Comparison of ENCODE assay signal across 19 cellular contexts in genomic region chr16:1794908-1795666, GRCh38. TPM values are rescaled to one million over a fixed set of nuclear protein-coding genes. Genes with fewer than 3 reads are reported as not detected.
DNase-seq lines count a peak whose midpoint lies in the region; ATAC-seq, FAIRE-seq and TF ChIP-seq lines count a peak whose summit lies in the region.
"Had no signal": no experiment of that assay in that cellular context is flagged by ENCODE, and none has a peak within 500 bp of the region (broad histone marks: within the 10 kb centered on the region; RNA-seq: fewer than 3 reads in every experiment).

No MANE protein-coding gene starts in this region.

- no peaks in the 10 kb centered on the region for H3K9me1 ChIP-seq in K562 (ENCODE audit: control insufficient read depth, insufficient read depth, low read length)

- H3K4me1 ChIP-seq in K562 (replicated peaks in 1 of 2; ENCODE audit: control insufficient read depth in 2 of 2, insufficient read depth in 2 of 2, low read length in 2 of 2) = peaks cover 0 to 36% of the 10 kb centered on the region in 2 experiments; a peak in 2 of 5 replicates
- H3K4me1 ChIP-seq in pancreas = peaks cover 9 to 17% (median 16%) of the 10 kb centered on the region in 3 donors
- H3K4me1 ChIP-seq: SJSA1 had no signal

- ATAC-seq in K562 (no peak), left lobe of liver (no peak), pancreas (no peak)

- DNase-seq in CD14-positive monocyte (ENCODE audit: low spot score) (peak; percentile 34), K562 (ENCODE audit: extremely low read depth in 1 of 4, low spot score in 3 of 4) (no peak), left lobe of liver (ENCODE audit: low spot score) (peak; percentile 44), pancreas (peak in 1 of 6 donors; percentile 66), HUDEP-2 (lab: John Stamatoyannopoulos, UW; ENCODE audit: unreplicated experiment in 76 of 76) (no peak), NCI-H2227 treated with DMSO at 0.1 percent for 48 hours (lab: John Stamatoyannopoulos, UW) (no peak), NAMALWA (ENCODE audit: low spot score) (no peak)
- DNase-seq in stimulated activated CD4-positive, alpha-beta T cell treated with anti-CD3 and anti-CD28 coated beads, Interleukin-4, amount 100 ng/mL, for 24 hours = no peak
- DNase-seq: ACHN, HFFc6, NCI-H1105, NCI-H2081, NCI-H2171 treated with DMSO at 0.1 percent for 48 hours, NCI-H446 treated with DMSO at 0.1 percent for 48 hours, NCI-H69 had no signal

- TF ChIP-seq EP300 in K562 (IDR thresholded peaks at IDR 0.05; ENCODE audit: low read length) = no peak

- H3K9me3 Mint-ChIP-seq in CD14-positive monocyte = peaks cover 9 to 34% (median 27%) of the 10 kb centered on the region in 7 donors

- TF ChIP-seq CTCF in CD14-positive monocyte (IDR thresholded peaks at IDR 0.05) (no peak), K562 (IDR thresholded peaks at IDR 0.05 in 2 of 3, conservative IDR thresholded peaks at IDR 0.05 in 1 of 3; ENCODE audit: insufficient read depth in 2 of 3, low read depth in 1 of 3, low read length in 3 of 3) (no peak), pancreas (IDR thresholded peaks at IDR 0.05) (no peak)

- no peaks in the 10 kb centered on the region for H3K79me2 ChIP-seq in K562 (ENCODE audit: control insufficient read depth, insufficient read depth, low read length)

- H2AFZ ChIP-seq in K562 (ENCODE audit: low read depth, low read length) = no peak overlapping the region

- no peak overlapping the region for H3K4me3 ChIP-seq in K562
- H3K4me3 ChIP-seq in pancreas = peak overlapping the region in 2 of 4 donors; percentile 26 to 45
- H3K4me3 ChIP-seq: SJSA1 had no signal

- no peak overlapping the region for H3K27ac Mint-ChIP-seq in CD14-positive monocyte
- H3K27ac Mint-ChIP-seq: HFFc6, IgD-negative memory B cell had no signal

- H3K9me3 ChIP-seq in K562 (replicated peaks; ENCODE audit: control insufficient read depth, insufficient read depth, low read depth, low read length) (no peaks in the 10 kb centered on the region), pancreas (no peaks in the 10 kb centered on the region)

- peaks cover 2 to 8% of the 10 kb centered on the region in 2 donors for H3K36me3 Mint-ChIP-seq in CD14-positive monocyte

- FAIRE-seq in K562 (lab: Jason Lieb, UNC) = no peak
- no peak for FAIRE-seq in pancreas (lab: Jason Lieb, UNC)
- FAIRE-seq: H54 had no signal

- CTCF ChIA-PET in K562 (lab: Yijun Ruan, JAX; ENCODE audit: low intra/inter-chr PET ratio) = no interaction called here

- no peak for TF ChIP-seq RAD21 in K562 (CRISPR knock-in tag; conservative IDR thresholded peaks at IDR 0.05 in 1 of 2, IDR thresholded peaks at IDR 0.05 in 1 of 2)

- H3K27me3 ChIP-seq in K562 (ENCODE audit: control insufficient read depth in 2 of 2, insufficient read depth in 2 of 2, low read length in 2 of 2) (no peaks in the 10 kb centered on the region), pancreas (no peaks in the 10 kb centered on the region)
- H3K27me3 ChIP-seq: SJSA1 had no signal

- intact Hi-C loops in CD14-positive monocyte (cut with micrococcal nuclease) = no loop called here
- intact Hi-C loops in K562 (cut with micrococcal nuclease) = no loop called here
- intact Hi-C loops in pancreas (cut with DNase I) = no loop called here

- POLR2A ChIA-PET in K562 (lab: Yijun Ruan, JAX) = no interaction called here

- H3K27ac ChIP-seq in K562 (ENCODE audit: extremely low read depth, low read depth, low read length) (no peak overlapping the region), pancreas (peak overlapping the region; percentile 53 to 78 (median 66))
- H3K27ac ChIP-seq: C4-2B, SJSA1 had no signal

- in situ Hi-C loops in K562 (cut with MboI) = no loop called here

- no peaks in the 10 kb centered on the region for H3K4me1 Mint-ChIP-seq in CD14-positive monocyte
- H3K4me1 Mint-ChIP-seq: IgD-negative memory B cell had no signal

- H3K4me3 Mint-ChIP-seq in CD14-positive monocyte = no peak overlapping the region
- H3K4me3 Mint-ChIP-seq: HFFc6, IgD-negative memory B cell had no signal

- H3K9ac ChIP-seq in K562 (ENCODE audit: insufficient read depth in 1 of 2, low read depth in 2 of 2, low read length in 2 of 2) = no peak overlapping the region

- no peaks in the 10 kb centered on the region for H4K20me1 ChIP-seq in K562 (replicated peaks; ENCODE audit: control insufficient read depth, insufficient read depth, low read length)

- 86% methylated on average over 21 of the region's 32 CpGs for WGBS in K562 (ENCODE audit: insufficient coverage, low coverage, missing lambda C conversion rate)
- WGBS in pancreas, 2 donors = 58 to 67% methylated on average over 29 to 32 of the region's 32 CpGs

- no TSS peak for BruUV-seq in K562 (replicated peaks; lab: Mats Ljungman, UMichigan)

- TF ChIP-seq POLR2A in K562 (conservative IDR thresholded peaks at IDR 0.05) = no peak

- H3K27me3 Mint-ChIP-seq in CD14-positive monocyte (ENCODE audit: low read depth in 3 of 3) = peaks cover 0 to 2% (median 0%) of the 10 kb centered on the region in 3 donors
- H3K27me3 Mint-ChIP-seq: IgD-negative memory B cell had no signal

- peaks cover 3% of the 10 kb centered on the region; the same call in 1 of the 3 replicates for H3K36me3 ChIP-seq in K562 (ENCODE audit: control insufficient read depth, insufficient read depth, low read length)
- H3K36me3 ChIP-seq in pancreas = no peaks in the 10 kb centered on the region

- no peak overlapping the region for H3K4me2 ChIP-seq in K562 (ENCODE audit: insufficient read depth, low read length)

RNA-seq across cellular contexts. Expression of gene IGFALS, which starts 1.6 kb away (rescaled TPM):
- polyA plus RNA-seq in CD14-positive monocyte = not detected
- total RNA-seq in K562 (2011; cell fraction: chromatin; rRNA removed; ENCODE audit: low replicate concordance) = not detected in 2 replicates
- not detected in 2 replicates for total RNA-seq in K562 (2011; cell fraction: nucleolus; rRNA removed)
- not detected in 2 replicates for total RNA-seq in K562 (2011; cell fraction: nucleoplasm; rRNA removed)
- not detected in 2 replicates for total RNA-seq in K562 (2014; rRNA removed)
- not detected in 2 replicates for total RNA-seq in K562 (2014; rRNA removed; fragmentation: Illumina TruSeq; extraction: Trizol)
- not detected in 2 replicates for total RNA-seq in K562 (2015; rRNA removed; fragmentation: Illumina TruSeq; extraction: Trizol)
- total RNA-seq in K562 (2021) = not detected in 2 replicates
- not detected in 2 replicates for polyA plus RNA-seq in K562 (2011; rRNA removed)
- polyA plus RNA-seq in K562 (2011; cell fraction: cytosol; rRNA removed) = 0.03 TPM in 1 of 2 replicates, not detected in the other
- polyA plus RNA-seq in K562 (2011; cell fraction: nucleus; rRNA removed) = 0.06 TPM in 1 of 2 replicates, not detected in the other
- polyA plus RNA-seq in K562 (2012) = 0.16 and 0.17 TPM in 2 replicates
- polyA plus RNA-seq in K562 (2014; fragmentation: Illumina TruSeq; extraction: Trizol) = not detected in 2 replicates
- polyA plus RNA-seq in K562 (2014; fragmentation: Nextera tagmentation; extraction: Ambion mirVana) = not detected
- not detected in 2 replicates for polyA plus RNA-seq in K562 (2014; rRNA removed)
- polyA minus RNA-seq in K562 (2011; rRNA and poly(A)+ RNA removed) = not detected in 2 replicates
- not detected in 2 replicates for polyA minus RNA-seq in K562 (2011; cell fraction: cytosol; rRNA and poly(A)+ RNA removed)
- polyA minus RNA-seq in K562 (2011; cell fraction: nucleus; rRNA and poly(A)+ RNA removed) = not detected in 2 replicates
- total RNA-seq in left lobe of liver = 93.9 TPM
- total RNA-seq in pancreas = 1 to 10 TPM; 1.0 to 3.8 (median 2.3) TPM
- 1 to 10 TPM; 4.4 to 8.2 TPM for polyA plus RNA-seq in pancreas
- total RNA-seq: HFFc6, SJSA1 had no signal
- polyA plus RNA-seq: IgD-negative memory B cell had no signal

RNA-seq across cellular contexts. Expression of gene NUBP2, which starts 12.3 kb away (rescaled TPM):
- polyA plus RNA-seq in CD14-positive monocyte = 10 to 100 TPM; 57.9 to 69.5 TPM
- 40.1 and 114 TPM in 2 replicates for total RNA-seq in K562 (2011; cell fraction: chromatin; rRNA removed; ENCODE audit: low replicate concordance)
- total RNA-seq in K562 (2011; cell fraction: nucleolus; rRNA removed) = 99.9 and 115 TPM in 2 replicates
- 47.3 and 54.8 TPM in 2 replicates for total RNA-seq in K562 (2011; cell fraction: nucleoplasm; rRNA removed)
- 115 and 140 TPM in 2 replicates for total RNA-seq in K562 (2014; rRNA removed)
- total RNA-seq in K562 (2014; rRNA removed; fragmentation: Illumina TruSeq; extraction: Trizol) = 3.3 and 4.4 TPM in 2 replicates
- total RNA-seq in K562 (2015; rRNA removed; fragmentation: Illumina TruSeq; extraction: Trizol) = 36.1 and 41.8 TPM in 2 replicates
- 84.8 and 95.8 TPM in 2 replicates for total RNA-seq in K562 (2021)
- polyA plus RNA-seq in K562 (2011; rRNA removed) = 24.0 and 30.8 TPM in 2 replicates
- polyA plus RNA-seq in K562 (2011; cell fraction: cytosol; rRNA removed) = 57.0 and 157 TPM in 2 replicates
- polyA plus RNA-seq in K562 (2011; cell fraction: nucleus; rRNA removed) = 110 and 151 TPM in 2 replicates
- 64.4 and 77.9 TPM in 2 replicates for polyA plus RNA-seq in K562 (2012)
- 11.4 and 42.6 TPM in 2 replicates for polyA plus RNA-seq in K562 (2014; fragmentation: Illumina TruSeq; extraction: Trizol)
- polyA plus RNA-seq in K562 (2014; fragmentation: Nextera tagmentation; extraction: Ambion mirVana) = 1 to 10 TPM; 1.8 to 7.7 TPM
- polyA plus RNA-seq in K562 (2014; rRNA removed) = 97.1 and 104 TPM in 2 replicates
- 6.1 and 8.5 TPM in 2 replicates for polyA minus RNA-seq in K562 (2011; rRNA and poly(A)+ RNA removed)
- polyA minus RNA-seq in K562 (2011; cell fraction: cytosol; rRNA and poly(A)+ RNA removed) = 31.0 and 38.0 TPM in 2 replicates
- 27.2 and 34.2 TPM in 2 replicates for polyA minus RNA-seq in K562 (2011; cell fraction: nucleus; rRNA and poly(A)+ RNA removed)
- 37.9 TPM for total RNA-seq in left lobe of liver
- 10 to 100 TPM; 20.4 to 42.5 (median 25.6) TPM for total RNA-seq in pancreas
- 10 to 100 TPM; 55.7 to 58.8 TPM for polyA plus RNA-seq in pancreas

RNA-seq across cellular contexts. Expression of gene SPSB3, which starts 12.7 kb away (rescaled TPM):
- 10 to 100 TPM; 36.8 to 40.2 TPM for polyA plus RNA-seq in CD14-positive monocyte
- 26.2 and 74.9 TPM in 2 replicates for total RNA-seq in K562 (2011; cell fraction: chromatin; rRNA removed; ENCODE audit: low replicate concordance)
- 64.9 and 70.4 TPM in 2 replicates for total RNA-seq in K562 (2011; cell fraction: nucleolus; rRNA removed)
- 32.1 and 39.0 TPM in 2 replicates for total RNA-seq in K562 (2011; cell fraction: nucleoplasm; rRNA removed)
- 22.9 and 25.2 TPM in 2 replicates for total RNA-seq in K562 (2014; rRNA removed)
- total RNA-seq in K562 (2014; rRNA removed; fragmentation: Illumina TruSeq; extraction: Trizol) = 2.1 and 2.2 TPM in 2 replicates
- total RNA-seq in K562 (2015; rRNA removed; fragmentation: Illumina TruSeq; extraction: Trizol) = 7.1 and 9.5 TPM in 2 replicates
- 20.9 and 22.1 TPM in 2 replicates for total RNA-seq in K562 (2021)
- polyA plus RNA-seq in K562 (2011; rRNA removed) = 11.9 and 20.4 TPM in 2 replicates
- polyA plus RNA-seq in K562 (2011; cell fraction: cytosol; rRNA removed) = 22.4 and 38.9 TPM in 2 replicates
- 113 and 172 TPM in 2 replicates for polyA plus RNA-seq in K562 (2011; cell fraction: nucleus; rRNA removed)
- polyA plus RNA-seq in K562 (2012) = 15.5 and 42.6 TPM in 2 replicates
- polyA plus RNA-seq in K562 (2014; fragmentation: Illumina TruSeq; extraction: Trizol) = 3.9 and 10.0 TPM in 2 replicates
- 1 to 10 TPM in 1 of 2 experiments, under 1 TPM in 1; 0.39 to 1.3 TPM for polyA plus RNA-seq in K562 (2014; fragmentation: Nextera tagmentation; extraction: Ambion mirVana)
- 29.4 and 37.4 TPM in 2 replicates for polyA plus RNA-seq in K562 (2014; rRNA removed)
- 3.1 and 4.7 TPM in 2 replicates for polyA minus RNA-seq in K562 (2011; rRNA and poly(A)+ RNA removed)
- polyA minus RNA-seq in K562 (2011; cell fraction: cytosol; rRNA and poly(A)+ RNA removed) = 5.5 and 9.3 TPM in 2 replicates
- polyA minus RNA-seq in K562 (2011; cell fraction: nucleus; rRNA and poly(A)+ RNA removed) = 16.6 and 19.7 TPM in 2 replicates
- total RNA-seq in left lobe of liver = 49.1 TPM
- total RNA-seq in pancreas = 10 to 100 TPM; 19.2 to 41.3 (median 37.2) TPM
- polyA plus RNA-seq in pancreas = 100 to 1,000 TPM; 161 to 223 TPM

RNA-seq across cellular contexts. Expression of gene MRPS34, which starts 22.2 kb away (rescaled TPM):
- polyA plus RNA-seq in CD14-positive monocyte (100 to 1,000 TPM; 109 to 137 TPM), K562 (2011; rRNA removed) (92.8 and 97.8 TPM in 2 replicates), K562 (2014; fragmentation: Illumina TruSeq; extraction: Trizol) (70.4 and 139 TPM in 2 replicates), K562 (2014; fragmentation: Nextera tagmentation; extraction: Ambion mirVana) (10 to 100 TPM in 1 of 2 experiments, 1 to 10 TPM in 1; 5.2 to 10.9 TPM), K562 (2014; rRNA removed) (252 and 261 TPM in 2 replicates), pancreas (10 to 100 TPM; 76.0 to 84.1 TPM)
- 21.2 and 69.4 TPM in 2 replicates for total RNA-seq in K562 (2011; cell fraction: chromatin; rRNA removed; ENCODE audit: low replicate concordance)
- total RNA-seq in K562 (2011; cell fraction: nucleolus; rRNA removed) = 82.5 and 101 TPM in 2 replicates
- total RNA-seq in K562 (2011; cell fraction: nucleoplasm; rRNA removed) = 42.6 and 57.2 TPM in 2 replicates
- total RNA-seq in K562 (2014; rRNA removed) (334 and 370 TPM in 2 replicates), K562 (2014; rRNA removed; fragmentation: Illumina TruSeq; extraction: Trizol) (70.9 and 92.7 TPM in 2 replicates), K562 (2015; rRNA removed; fragmentation: Illumina TruSeq; extraction: Trizol) (188 and 213 TPM in 2 replicates), K562 (2021) (230 and 244 TPM in 2 replicates), left lobe of liver (61.4 TPM), pancreas (10 to 100 TPM; 42.4 to 74.5 (median 54.7) TPM)
- polyA plus RNA-seq in K562 (2011; cell fraction: cytosol; rRNA removed) = 104 and 232 TPM in 2 replicates
- polyA plus RNA-seq in K562 (2011; cell fraction: nucleus; rRNA removed) = 111 and 142 TPM in 2 replicates
- 116 and 130 TPM in 2 replicates for polyA plus RNA-seq in K562 (2012)
- polyA minus RNA-seq in K562 (2011; rRNA and poly(A)+ RNA removed) = 34.1 and 34.5 TPM in 2 replicates
- 54.0 and 82.0 TPM in 2 replicates for polyA minus RNA-seq in K562 (2011; cell fraction: cytosol; rRNA and poly(A)+ RNA removed)
- polyA minus RNA-seq in K562 (2011; cell fraction: nucleus; rRNA and poly(A)+ RNA removed) = 29.9 and 37.0 TPM in 2 replicates

RNA-seq across cellular contexts. Expression of gene EME2, which starts 22.5 kb away (rescaled TPM):
- polyA plus RNA-seq in CD14-positive monocyte = under 1 TPM; 0.26 to 0.48 TPM
- 24.0 and 77.3 TPM in 2 replicates for total RNA-seq in K562 (2011; cell fraction: chromatin; rRNA removed; ENCODE audit: low replicate concordance)
- total RNA-seq in K562 (2011; cell fraction: nucleolus; rRNA removed) = 56.5 and 58.8 TPM in 2 replicates
- 26.8 and 26.9 TPM in 2 replicates for total RNA-seq in K562 (2011; cell fraction: nucleoplasm; rRNA removed)
- total RNA-seq in K562 (2014; rRNA removed) = 10.6 and 14.7 TPM in 2 replicates
- 1.1 and 1.6 TPM in 2 replicates for total RNA-seq in K562 (2014; rRNA removed; fragmentation: Illumina TruSeq; extraction: Trizol)
- 5.4 and 6.9 TPM in 2 replicates for total RNA-seq in K562 (2015; rRNA removed; fragmentation: Illumina TruSeq; extraction: Trizol)
- total RNA-seq in K562 (2021) = 19.9 and 20.5 TPM in 2 replicates
- 3.3 and 6.2 TPM in 2 replicates for polyA plus RNA-seq in K562 (2011; rRNA removed)
- 3.2 and 8.1 TPM in 2 replicates for polyA plus RNA-seq in K562 (2011; cell fraction: cytosol; rRNA removed)
- 46.3 and 81.6 TPM in 2 replicates for polyA plus RNA-seq in K562 (2011; cell fraction: nucleus; rRNA removed)
- 7.6 and 8.4 TPM in 2 replicates for polyA plus RNA-seq in K562 (2012)
- 3.5 and 5.3 TPM in 2 replicates for polyA plus RNA-seq in K562 (2014; fragmentation: Illumina TruSeq; extraction: Trizol)
- under 1 TPM; 0.35 to 0.42 TPM for polyA plus RNA-seq in K562 (2014; fragmentation: Nextera tagmentation; extraction: Ambion mirVana)
- 17.3 and 19.8 TPM in 2 replicates for polyA plus RNA-seq in K562 (2014; rRNA removed)
- polyA minus RNA-seq in K562 (2011; rRNA and poly(A)+ RNA removed) = 1.7 and 2.1 TPM in 2 replicates
- polyA minus RNA-seq in K562 (2011; cell fraction: cytosol; rRNA and poly(A)+ RNA removed) = 4.7 and 5.0 TPM in 2 replicates
- polyA minus RNA-seq in K562 (2011; cell fraction: nucleus; rRNA and poly(A)+ RNA removed) = 20.8 and 22.9 TPM in 2 replicates
- 6.8 TPM for total RNA-seq in left lobe of liver
- 1 to 10 TPM; 4.7 to 10.0 (median 6.8) TPM for total RNA-seq in pancreas
- 10 to 100 TPM; 18.4 to 37.9 TPM for polyA plus RNA-seq in pancreas

Comparison
In these comparisons a context has a peak if more than half of its experiments do, and no peak if none do; other contexts are left out.
1. DNase-seq: peak in CD14-positive monocyte (single experiment) and left lobe of liver (single experiment); none in K562 (0 of 4), stimulated activated CD4-positive, alpha-beta T cell treated with anti-CD3 and anti-CD28 coated beads, Interleukin-4, amount 100 ng/mL, for 24 hours (single experiment), HUDEP-2 (0 of 76), NCI-H2227 treated with DMSO at 0.1 percent for 48 hours (single experiment) and NAMALWA (single experiment).
2. RNA of gene IGFALS, which starts 1.6 kb away (total RNA-seq): 93.9 TPM in left lobe of liver (single experiment); 1.0 to 3.8 TPM in pancreas and not detected in K562; every median in the first group is over 10 times any median in the second.